9 cellular contexts compared by ENCODE assay signal in genomic region chr17:50546701-50547034, GRCh38. TPM values are rescaled to one million over a fixed set of nuclear protein-coding genes. Genes with fewer than 3 reads are reported as not detected.
DNase-seq lines count a peak whose midpoint lies in the region; ATAC-seq, FAIRE-seq and TF ChIP-seq lines count a peak whose summit lies in the region.
"Had no signal": no experiment of that assay in that cellular context is flagged by ENCODE, and none has a peak within 500 bp of the region (broad histone marks: within the 10 kb centered on the region; RNA-seq: fewer than 3 reads in every experiment).

No MANE protein-coding gene starts in this region.

- no peak for TF ChIP-seq RAD21 in A549 (conservative IDR thresholded peaks at IDR 0.05 in 1 of 2, IDR thresholded peaks at IDR 0.05 in 1 of 2)

- H3K4me1 ChIP-seq in A549 = peaks cover 50% of the 10 kb centered on the region

- FAIRE-seq in A549 (lab: Jason Lieb, UNC) (no peak), urothelium cell line (lab: Jason Lieb, UNC) (no peak)

- H3K27ac Mint-ChIP-seq in HFFc6 (no peak overlapping the region), brain (peak overlapping the region; percentile 66 to 91 (median 82)), naive B cell (peak overlapping the region in 2 of 6 donors; percentile 20 to 24)

- H3K9me3 Mint-ChIP-seq in HFFc6 (no peaks in the 10 kb centered on the region), brain (peaks cover 0 to 3% (median 0%) of the 10 kb centered on the region in 5 experiments), naive B cell (no peaks in the 10 kb centered on the region)

- H3K4me3 ChIP-seq in A549 = no peak overlapping the region; the same call in 2 of the 3 replicates

- TF ChIP-seq CTCF in A549 (IDR thresholded peaks at IDR 0.05) = no peak
- TF ChIP-seq CTCF in HFFc6 (IDR thresholded peaks at IDR 0.05) = no peak
- no peak for TF ChIP-seq CTCF in brain (conservative IDR thresholded peaks at IDR 0.05)

- H3K27ac ChIP-seq in A549 = peak overlapping the region; percentile 95 to 98; a peak in 5 of 6 replicates

- no peak for TF ChIP-seq POLR2A in A549 (IDR thresholded peaks at IDR 0.05; ENCODE audit: low read length)

- H3K4me1 Mint-ChIP-seq in HFFc6 (ENCODE audit: low read depth) = peaks cover 37% of the 10 kb centered on the region
- H3K4me1 Mint-ChIP-seq in brain = peaks cover 42% of the 10 kb centered on the region
- H3K4me1 Mint-ChIP-seq in naive B cell = peaks cover 17 to 29% (median 22%) of the 10 kb centered on the region in 3 donors

- no peaks in the 10 kb centered on the region for H3K9me3 ChIP-seq in A549

- H3K4me3 Mint-ChIP-seq in HFFc6 (peak overlapping the region; percentile 52; the same call in 1 of the 2 replicates), brain (peak overlapping the region; percentile 58 to 81 (median 75)), naive B cell (peak overlapping the region; percentile 56 to 90 (median 78))

- H3K36me3 Mint-ChIP-seq in HFFc6 (ENCODE audit: low read depth) = no peaks in the 10 kb centered on the region
- H3K36me3 Mint-ChIP-seq in brain = no peaks in the 10 kb centered on the region
- H3K36me3 Mint-ChIP-seq in naive B cell = peaks cover 0 to 3% of the 10 kb centered on the region in 2 donors

- peak overlapping the region; percentile 97 for H3K4me2 ChIP-seq in A549

- H3K27me3 Mint-ChIP-seq in HFFc6 (ENCODE audit: insufficient read depth) (peaks cover 4% of the 10 kb centered on the region), brain (peaks cover 15% of the 10 kb centered on the region), naive B cell (peaks cover 0 to 30% (median 18%) of the 10 kb centered on the region in 3 donors)

- ATAC-seq in A549 (no peak), naive B cell (ENCODE audit: low read depth in 2 of 2) (no peak), GM18907 (IDR thresholded peaks at IDR 0.05; ENCODE audit: unreplicated experiment) (no peak)

- TF ChIP-seq EP300 in A549 (IDR thresholded peaks at IDR 0.05) = no peak

- POLR2A ChIA-PET in A549 (lab: Yijun Ruan, JAX) = interaction anchor here (0.6 to 1.3 kb wide), 3 partner anchors 150 to 319 kb away, joined by 3 to 6 read pairs (median 4); partner anchors contain the start of genes LUC7L3 and TOB1

- WGBS in A549 (ENCODE audit: missing lambda C conversion rate) = 52% methylated on average over 4 of the region's 4 CpGs

- DNase-seq in A549 (ENCODE audit: low read depth in 1 of 2, low spot score in 1 of 2) (no peak), HFFc6 (no peak), naive B cell (no peak), UCSD-AML1 (lab: John Stamatoyannopoulos, UW; ENCODE audit: unreplicated experiment) (no peak), urothelium cell line (ENCODE audit: low spot score) (no peak), mucosa of gallbladder (ENCODE audit: low spot score) (no peak)

- CTCF ChIA-PET in A549 (lab: Yijun Ruan, JAX) = interaction anchor here (0.5 to 23.7 kb wide), 39 partner anchors 9 to 402 kb away, joined by 3 to 753 read pairs (median 4); partner anchors contain the start of genes ANKRD40 and CACNA1G

TF ChIP-seq in A549, 52 proteins besides CTCF, POLR2A, EP300 and RAD21:
- no peak for TF ChIP-seq CBX2 (IDR thresholded peaks at IDR 0.05; ENCODE audit: borderline replicate concordance, low read depth)
- peak; percentile 17 for TF ChIP-seq MAFK (IDR thresholded peaks at IDR 0.05; ENCODE audit: partially characterized antibody)
- no peak for TF ChIP-seq NR3C1 (IDR thresholded peaks at IDR 0.05)
- no peak for TF ChIP-seq NFE2L2 (conservative IDR thresholded peaks at IDR 0.05; ENCODE audit: low read length)

RNA-seq across cellular contexts. Expression of gene SPATA20, which starts 0.3 kb away (rescaled TPM):
- polyA plus RNA-seq in A549 (2011; rRNA removed) (34.4 and 48.5 TPM in 2 replicates), A549 (2017; fragmentation: RNase III; extraction: RNeasy Plus Mini Kit Qiagen cat#74134 plus additional on column Dnase treatment) (96.1 to 123 TPM (median 110 TPM) in 3 replicates), brain (ENCODE audit: insufficient read depth, low read depth, low replicate concordance) (22.1 TPM), naive B cell (ENCODE audit: low read depth in 6 of 6) (10 to 100 TPM in 4 of 6 donors, 1 to 10 TPM in 2; 8.2 to 17.0 (median 11.9) TPM)
- polyA plus RNA-seq in A549 (2012; cell fraction: cytosol; rRNA removed) = 69.5 and 89.6 TPM in 2 replicates
- polyA plus RNA-seq in A549 (2012; cell fraction: nucleus; rRNA removed) = 497 and 626 TPM in 2 replicates
- 54.1 and 55.2 TPM in 2 replicates for polyA minus RNA-seq in A549 (2011; rRNA and poly(A)+ RNA removed)
- 10 to 100 TPM; 53.4 to 71.2 (median 62.6) TPM for total RNA-seq in HFFc6 (2021; fragmentation: NEBNext Ultra II Directional; extraction: Animal tissue kit (Norgen Biotek cat#: 25700))
- total RNA-seq in mucosa of gallbladder = 70.0 TPM

RNA-seq across cellular contexts. Expression of gene CACNA1G, which starts 13.8 kb away (rescaled TPM):
- 4.0 and 4.9 TPM in 2 replicates for polyA plus RNA-seq in A549 (2011; rRNA removed)
- 11.2 and 17.6 TPM in 2 replicates for polyA plus RNA-seq in A549 (2012; cell fraction: cytosol; rRNA removed)
- polyA plus RNA-seq in A549 (2012; cell fraction: nucleus; rRNA removed) = 33.3 and 39.5 TPM in 2 replicates
- polyA plus RNA-seq in A549 (2017; fragmentation: RNase III; extraction: RNeasy Plus Mini Kit Qiagen cat#74134 plus additional on column Dnase treatment) = 7.5 to 9.0 TPM (median 8.9 TPM) in 3 replicates
- 2.9 and 6.9 TPM in 2 replicates for polyA minus RNA-seq in A549 (2011; rRNA and poly(A)+ RNA removed)
- total RNA-seq in HFFc6 (2021; fragmentation: NEBNext Ultra II Directional; extraction: Animal tissue kit (Norgen Biotek cat#: 25700)) = under 1 TPM in 5 of 6 experiments, not detected in 1; 0.03 to 0.19 (median 0.05) TPM
- polyA plus RNA-seq in brain (ENCODE audit: insufficient read depth, low read depth, low replicate concordance) = 2.0 TPM
- polyA plus RNA-seq in naive B cell (ENCODE audit: low read depth in 6 of 6) = not detected
- 0.26 TPM for total RNA-seq in mucosa of gallbladder

RNA-seq across cellular contexts. Expression of gene EPN3, which starts 14.1 kb away (rescaled TPM):
- polyA plus RNA-seq in A549 (2011; rRNA removed) (0.09 and 0.13 TPM in 2 replicates), A549 (2017; fragmentation: RNase III; extraction: RNeasy Plus Mini Kit Qiagen cat#74134 plus additional on column Dnase treatment) (0.18 to 0.26 TPM (median 0.20 TPM) in 3 replicates), brain (ENCODE audit: insufficient read depth, low read depth, low replicate concordance) (2.1 TPM), naive B cell (ENCODE audit: low read depth in 6 of 6) (not detected)
- 0.15 and 0.39 TPM in 2 replicates for polyA plus RNA-seq in A549 (2012; cell fraction: cytosol; rRNA removed)
- polyA plus RNA-seq in A549 (2012; cell fraction: nucleus; rRNA removed) = 0.22 and 0.67 TPM in 2 replicates
- 0.12 and 0.78 TPM in 2 replicates for polyA minus RNA-seq in A549 (2011; rRNA and poly(A)+ RNA removed)
- total RNA-seq in HFFc6 (2021; fragmentation: NEBNext Ultra II Directional; extraction: Animal tissue kit (Norgen Biotek cat#: 25700)) = under 1 TPM in 1 of 6 experiments, not detected in 5; 0.05 TPM
- 92.7 TPM for total RNA-seq in mucosa of gallbladder

RNA-seq across cellular contexts. Expression of gene MYCBPAP, which starts 38.4 kb away (rescaled TPM):
- polyA plus RNA-seq in A549 (2011; rRNA removed) (2.5 and 4.1 TPM in 2 replicates), A549 (2017; fragmentation: RNase III; extraction: RNeasy Plus Mini Kit Qiagen cat#74134 plus additional on column Dnase treatment) (0.93 to 2.1 TPM (median 1.2 TPM) in 3 replicates), brain (ENCODE audit: insufficient read depth, low read depth, low replicate concordance) (0.61 TPM), naive B cell (ENCODE audit: low read depth in 6 of 6) (under 1 TPM in 3 of 6 donors, not detected in 3; 0.14 to 0.75 (median 0.47) TPM)
- polyA plus RNA-seq in A549 (2012; cell fraction: cytosol; rRNA removed) = 0.59 and 0.89 TPM in 2 replicates
- polyA plus RNA-seq in A549 (2012; cell fraction: nucleus; rRNA removed) = 3.0 and 3.7 TPM in 2 replicates
- 3.2 and 3.9 TPM in 2 replicates for polyA minus RNA-seq in A549 (2011; rRNA and poly(A)+ RNA removed)
- under 1 TPM; 0.12 to 0.76 (median 0.28) TPM for total RNA-seq in HFFc6 (2021; fragmentation: NEBNext Ultra II Directional; extraction: Animal tissue kit (Norgen Biotek cat#: 25700))
- 4.6 TPM for total RNA-seq in mucosa of gallbladder
- total RNA-seq: HT-29 had no signal
